In genomic region chr22:40634119-40634903, GRCh38 we compare ENCODE assay signal across 11 cellular contexts. TPM values are rescaled to one million over a fixed set of nuclear protein-coding genes. Genes with fewer than 3 reads are reported as not detected.
A peak's percentile ranks its signal among the peaks of the same experiment; 100 is the strongest.
DNase-seq lines count a peak whose midpoint lies in the region; ATAC-seq, FAIRE-seq and TF ChIP-seq lines count a peak whose summit lies in the region.
"Had no signal": no experiment of that assay in that cellular context is flagged by ENCODE, and none has a peak within 500 bp of the region (broad histone marks: within the 10 kb centered on the region; RNA-seq: fewer than 3 reads in every experiment).

No MANE protein-coding gene starts in this region.

- H3K4me1 ChIP-seq in right atrium auricular region (peaks cover 0 to 30% of the 10 kb centered on the region in 2 donors), pancreas (peaks cover 0 to 10% (median 4%) of the 10 kb centered on the region in 3 donors)
- peaks cover 14 to 27% of the 10 kb centered on the region in 2 donors for H3K4me1 ChIP-seq in naive thymus-derived CD4-positive, alpha-beta T cell (ENCODE audit: control insufficient read depth in 2 of 2, insufficient read depth in 2 of 2, low read length in 2 of 2)

- H3K4me3 Mint-ChIP-seq in brain = peak overlapping the region; percentile 63 to 99 (median 93)
- peak overlapping the region; percentile 90 to 99 (median 94) for H3K4me3 Mint-ChIP-seq in naive thymus-derived CD4-positive, alpha-beta T cell

- H3K9me3 Mint-ChIP-seq in brain = peaks cover 0 to 3% (median 2%) of the 10 kb centered on the region in 5 experiments
- H3K9me3 Mint-ChIP-seq in naive thymus-derived CD4-positive, alpha-beta T cell = no peaks in the 10 kb centered on the region
- H3K9me3 Mint-ChIP-seq: activated naive CD8-positive, alpha-beta T cell treated with anti-CD3 and anti-CD28 coated beads, Interleukin-2, amount 10 ng/mL, durations not matched to agents 7 days and 5 days had no signal

- no peak for TF ChIP-seq CTCF in right atrium auricular region (IDR thresholded peaks at IDR 0.05)
- TF ChIP-seq CTCF in brain (conservative IDR thresholded peaks at IDR 0.05) = no peak
- TF ChIP-seq CTCF in pancreas (IDR thresholded peaks at IDR 0.05) = no peak

- peaks cover 4% of the 10 kb centered on the region for H3K27me3 Mint-ChIP-seq in brain
- H3K27me3 Mint-ChIP-seq in naive thymus-derived CD4-positive, alpha-beta T cell = no peaks in the 10 kb centered on the region
- H3K27me3 Mint-ChIP-seq: activated naive CD8-positive, alpha-beta T cell treated with anti-CD3 and anti-CD28 coated beads, Interleukin-2, amount 10 ng/mL, durations not matched to agents 7 days and 5 days had no signal

- H3K9me3 ChIP-seq in right atrium auricular region = no peaks in the 10 kb centered on the region
- no peaks in the 10 kb centered on the region for H3K9me3 ChIP-seq in naive thymus-derived CD4-positive, alpha-beta T cell (ENCODE audit: control insufficient read depth in 2 of 3, low read length in 3 of 3)
- no peaks in the 10 kb centered on the region for H3K9me3 ChIP-seq in pancreas

- H3K36me3 Mint-ChIP-seq in brain = peaks cover 14% of the 10 kb centered on the region
- peaks cover 0 to 4% (median 0%) of the 10 kb centered on the region in 5 donors for H3K36me3 Mint-ChIP-seq in naive thymus-derived CD4-positive, alpha-beta T cell

- H3K27ac ChIP-seq in right atrium auricular region (peak overlapping the region; percentile 87 to 93), pancreas (no peak overlapping the region)
- H3K27ac ChIP-seq in naive thymus-derived CD4-positive, alpha-beta T cell (ENCODE audit: low read depth, low read length) = no peak overlapping the region

- FAIRE-seq in pancreas (lab: Jason Lieb, UNC) = no peak
- FAIRE-seq: D721Med had no signal

- H3K4me1 Mint-ChIP-seq in brain = peaks cover 55% of the 10 kb centered on the region
- peaks cover 38 to 74% (median 62%) of the 10 kb centered on the region in 7 donors for H3K4me1 Mint-ChIP-seq in naive thymus-derived CD4-positive, alpha-beta T cell

- POLR2A ChIA-PET in naive thymus-derived CD4-positive, alpha-beta T cell (lab: Charles Lee) = interaction anchor here (0.5 to 1.6 kb wide), 6 partner anchors 8 to 593 kb away, joined by 3 to 5 read pairs (median 4); no protein-coding TSS in a partner anchor

- peak overlapping the region in 4 of 5 experiments; percentile 23 to 48 (median 37) for H3K27ac Mint-ChIP-seq in brain
- peak overlapping the region in 2 of 9 donors; percentile 9 to 42 for H3K27ac Mint-ChIP-seq in naive thymus-derived CD4-positive, alpha-beta T cell
- H3K27ac Mint-ChIP-seq: activated naive CD8-positive, alpha-beta T cell treated with anti-CD3 and anti-CD28 coated beads, Interleukin-2, amount 10 ng/mL, durations not matched to agents 7 days and 5 days had no signal

- H3K36me3 ChIP-seq in right atrium auricular region (no peaks in the 10 kb centered on the region), pancreas (no peaks in the 10 kb centered on the region)
- peaks cover 0 to 8% (median 0%) of the 10 kb centered on the region in 3 experiments for H3K36me3 ChIP-seq in naive thymus-derived CD4-positive, alpha-beta T cell (ENCODE audit: control insufficient read depth in 2 of 3, insufficient read depth in 3 of 3, low read length in 3 of 3)

- WGBS in pancreas, 2 donors = 66 to 70% methylated on average over 11 of the region's 11 CpGs

- DNase-seq in right atrium auricular region (ENCODE audit: low spot score) (peak; percentile 36), Right ventricle myocardium superior (no peak), DMS153 (lab: John Stamatoyannopoulos, UW) (no peak), RPMI8226 (no peak), pancreas (no peak)
- no peak for DNase-seq in naive thymus-derived CD4-positive, alpha-beta T cell
- DNase-seq: activated naive CD8-positive, alpha-beta T cell treated with anti-CD3 and anti-CD28 coated beads, Interleukin-2, amount 10 ng/mL, durations not matched to agents 7 days and 5 days; NCI-H526 had no signal

- H3K4me3 ChIP-seq in right atrium auricular region (peak overlapping the region; percentile 76 to 93), pancreas (peak overlapping the region in 2 of 4 donors; percentile 96 to 98)
- no peak overlapping the region for H3K4me3 ChIP-seq in naive thymus-derived CD4-positive, alpha-beta T cell (ENCODE audit: low read length)

- CTCF ChIA-PET in naive thymus-derived CD4-positive, alpha-beta T cell (lab: Charles Lee) = interaction anchor here (0.8 to 2.0 kb wide), 4 partner anchors 10 to 110 kb away, joined by 3 to 20 read pairs (median 4); no protein-coding TSS in a partner anchor

- H3K27me3 ChIP-seq in right atrium auricular region = no peaks in the 10 kb centered on the region
- no peaks in the 10 kb centered on the region for H3K27me3 ChIP-seq in naive thymus-derived CD4-positive, alpha-beta T cell (ENCODE audit: control insufficient read depth in 2 of 2, insufficient read depth in 2 of 2, low read length in 2 of 2)
- no peaks in the 10 kb centered on the region for H3K27me3 ChIP-seq in pancreas

- intact Hi-C loops in Right ventricle myocardium superior (cut with DNase I) (no loop called here), pancreas (cut with DNase I) (loop anchor here in 1 of 3 donors (10.0 kb wide), 1 partner anchor 110 kb away; no protein-coding TSS in a partner anchor)
- intact Hi-C loops in naive thymus-derived CD4-positive, alpha-beta T cell (cut with micrococcal nuclease) = loop anchor here in 1 of 2 donors (10.0 kb wide), 2 partner anchors 570 to 910 kb away; partner anchors contain the start of genes L3MBTL2 and POLR3H

- no peak for ATAC-seq in Right ventricle myocardium superior (ENCODE audit: poor library complexity)
- ATAC-seq in naive thymus-derived CD4-positive, alpha-beta T cell = no peak
- ATAC-seq in pancreas = no peak
- ATAC-seq in HG02623 (IDR thresholded peaks at IDR 0.05; ENCODE audit: unreplicated experiment) = no peak

RNA-seq across cellular contexts. Expression of gene MRTFA, which starts 2.2 kb away (rescaled TPM):
- total RNA-seq in right atrium auricular region (10 to 100 TPM; 45.8 to 55.2 TPM), Right ventricle myocardium superior (26.4 TPM), pancreas (10 to 100 TPM; 15.2 to 35.3 (median 24.1) TPM)
- polyA plus RNA-seq in brain (ENCODE audit: insufficient read depth, low read depth, low replicate concordance) (37.2 TPM), pancreas (10 to 100 TPM; 13.6 to 24.7 TPM)
- total RNA-seq in naive thymus-derived CD4-positive, alpha-beta T cell = 100 to 1,000 TPM in 3 of 5 experiments, 10 to 100 TPM in 2; 64.0 to 114 (median 104) TPM
- polyA plus RNA-seq in naive thymus-derived CD4-positive, alpha-beta T cell = 10 to 100 TPM; 17.6 to 35.4 TPM

RNA-seq across cellular contexts. Expression of gene MCHR1, which starts 45.0 kb away (rescaled TPM):
- total RNA-seq in right atrium auricular region (1 to 10 TPM in 1 of 2 donors, not detected in 1; 2.0 TPM), Right ventricle myocardium superior (0.54 TPM), pancreas (under 1 TPM in 1 of 6 donors, not detected in 5; 0.26 TPM)
- polyA plus RNA-seq in brain (ENCODE audit: insufficient read depth, low read depth, low replicate concordance) (1.8 TPM), pancreas (under 1 TPM in 1 of 2 donors, not detected in 1; 0.23 TPM)
- total RNA-seq in naive thymus-derived CD4-positive, alpha-beta T cell = not detected
- not detected for polyA plus RNA-seq in naive thymus-derived CD4-positive, alpha-beta T cell
- total RNA-seq: activated naive CD8-positive, alpha-beta T cell treated with anti-CD3 and anti-CD28 coated beads, Interleukin-2, amount 10 ng/mL, durations not matched to agents 7 days and 5 days had no signal

Comparison
In these comparisons a context has a peak if more than half of its experiments do, and no peak if none do; other contexts are left out.
1. H3K27ac ChIP-seq: peak in right atrium auricular region (2 of 2); none in naive thymus-derived CD4-positive, alpha-beta T cell (single experiment) and pancreas (0 of 4).